ENCODE assay signal across 11 cellular contexts in the genomic region with DNA sequence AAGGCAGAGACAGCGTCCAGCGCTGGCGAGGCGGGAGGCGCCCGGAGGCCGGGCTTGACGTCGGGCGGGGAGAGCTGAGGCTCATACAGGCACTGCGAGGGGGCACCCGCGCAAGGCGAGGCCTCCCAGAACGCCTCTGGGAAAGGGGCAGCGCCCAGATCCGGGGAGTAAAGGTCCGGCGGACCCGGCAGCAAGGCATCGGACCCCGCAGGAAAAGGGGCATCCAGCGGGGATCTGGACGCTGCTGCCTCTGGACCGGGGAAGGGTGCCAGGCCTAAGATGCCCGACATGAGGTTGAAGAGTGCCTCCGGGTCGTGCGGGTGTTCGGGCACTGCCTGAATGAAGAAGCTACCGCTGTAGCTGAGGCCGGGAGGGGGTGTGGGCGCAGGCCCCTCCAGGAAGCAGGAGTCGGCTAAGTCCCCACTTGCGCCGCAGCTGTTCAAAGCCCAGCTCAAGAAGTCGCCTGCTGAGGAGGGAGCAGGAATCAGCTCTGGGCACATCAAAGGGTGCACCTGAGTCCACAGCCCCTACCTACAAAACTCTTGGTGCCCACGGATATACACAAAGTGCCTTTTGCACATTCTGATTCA. TPM values are rescaled to one million over a fixed set of nuclear protein-coding genes. Genes with fewer than 3 reads are reported as not detected.
DNase-seq lines count a peak whose midpoint lies in the region; ATAC-seq and TF ChIP-seq lines count a peak whose summit lies in the region.
"Had no signal": no experiment of that assay in that cellular context is flagged by ENCODE, and none has a peak within 500 bp of the region (broad histone marks: within the 10 kb centered on the region; RNA-seq: fewer than 3 reads in every experiment).

No MANE protein-coding gene starts in this region.

- H3K36me3 Mint-ChIP-seq in activated naive CD8-positive, alpha-beta T cell: no peaks in the 10 kb centered on the region
- H3K36me3 Mint-ChIP-seq in memory B cell: no peaks in the 10 kb centered on the region

- peaks cover 14% of the 10 kb centered on the region for H3K4me1 Mint-ChIP-seq in activated naive CD8-positive, alpha-beta T cell (ENCODE audit: low read depth)
- H3K4me1 Mint-ChIP-seq in memory B cell: peaks cover 5% of the 10 kb centered on the region

- H3K27me3 Mint-ChIP-seq in activated naive CD8-positive, alpha-beta T cell: peaks cover 29% of the 10 kb centered on the region
- peaks cover 24% of the 10 kb centered on the region for H3K27me3 Mint-ChIP-seq in memory B cell

- ATAC-seq in memory B cell (ENCODE audit: low read depth) (no peak), HG03097 (IDR thresholded peaks at IDR 0.05; ENCODE audit: low FRiP score, unreplicated experiment) (no peak)

- H3K27ac Mint-ChIP-seq in activated naive CD8-positive, alpha-beta T cell: no peak overlapping the region
- no peak overlapping the region for H3K27ac Mint-ChIP-seq in memory B cell

- no peak for TF ChIP-seq CTCF in GM13976 (IDR thresholded peaks at IDR 0.05; ENCODE audit: borderline replicate concordance, control extremely low read depth, extremely low read depth, insufficient read depth, missing control alignments)

- DNase-seq in NCI-H146 (lab: John Stamatoyannopoulos, UW): peak; percentile 44
- no peak for DNase-seq in NCI-H146 treated with DMSO at 0.1 percent for 48 hours (lab: John Stamatoyannopoulos, UW; ENCODE audit: unreplicated experiment)
- DNase-seq in GM13976 (ENCODE audit: low spot score): peak; percentile 34
- DNase-seq in memory B cell (ENCODE audit: low spot score in 2 of 2): peak in 1 of 2 donors; percentile 15
- no peak for DNase-seq in cerebellar nuclear complex (lab: John Stamatoyannopoulos, UW)
- no peak for DNase-seq in mesenteric fat pad (ENCODE audit: low spot score)
- DNase-seq: ACHN, small intestine had no signal

- in situ Hi-C loops in GM13976 (cut with MboI; ENCODE audit: low sequenced_read_pairs, unreplicated experiment): no loop called here

- no peaks in the 10 kb centered on the region for H3K9me3 Mint-ChIP-seq in activated naive CD8-positive, alpha-beta T cell (ENCODE audit: low read depth)
- H3K9me3 Mint-ChIP-seq in memory B cell: no peaks in the 10 kb centered on the region

- H3K4me3 Mint-ChIP-seq in activated naive CD8-positive, alpha-beta T cell: peak overlapping the region; percentile 78
- H3K4me3 Mint-ChIP-seq in memory B cell: peak overlapping the region; percentile 61

RNA-seq across cellular contexts. Expression of gene EGR4, which starts 0.9 kb away (rescaled TPM):
- total RNA-seq in mesenteric fat pad: not detected
- total RNA-seq: SK-MEL-5 had no signal

RNA-seq across cellular contexts. Expression of gene FBXO41, which starts 8.1 kb away (rescaled TPM):
- 1.7 TPM for total RNA-seq in mesenteric fat pad

RNA-seq across cellular contexts. Expression of gene CCT7, which starts 58.3 kb away (rescaled TPM):
- 190 TPM for total RNA-seq in mesenteric fat pad

RNA-seq across cellular contexts. Expression of gene PRADC1, which starts 59.4 kb away (rescaled TPM):
- 31.1 TPM for total RNA-seq in mesenteric fat pad

Comparison
In these comparisons a context has a peak if more than half of its experiments do, and no peak if none do; other contexts are left out.
1. DNase-seq: peak in NCI-H146 (single experiment) and GM13976 (single experiment); none in NCI-H146 treated with DMSO at 0.1 percent for 48 hours (single experiment), cerebellar nuclear complex (0 of 2) and mesenteric fat pad (single experiment).